Comparison of ENCODE assay signal across 8 cellular contexts in genomic region chr6:71420693-71421328, GRCh38.
DNase-seq lines count a peak whose midpoint lies in the region; ATAC-seq and TF ChIP-seq lines count a peak whose summit lies in the region.

No MANE protein-coding gene starts in this region.

- H3K36me3 Mint-ChIP-seq in MCF 10A (ENCODE audit: insufficient read depth, unreplicated experiment) = peaks cover under 1% of the 10 kb centered on the region
- peaks cover 6% of the 10 kb centered on the region for H3K36me3 Mint-ChIP-seq in progenitor cell of endocrine pancreas (ENCODE audit: insufficient read depth)

- no peaks in the 10 kb centered on the region for H3K9me3 Mint-ChIP-seq in MCF 10A (ENCODE audit: unreplicated experiment)
- no peaks in the 10 kb centered on the region for H3K9me3 Mint-ChIP-seq in progenitor cell of endocrine pancreas (ENCODE audit: low read depth)

- no peak for TF ChIP-seq CTCF in MCF 10A (IDR thresholded peaks at IDR 0.05; ENCODE audit: unreplicated experiment)
- no peak for TF ChIP-seq CTCF in progenitor cell of endocrine pancreas (IDR thresholded peaks at IDR 0.05; ENCODE audit: unreplicated experiment)

- no TSS peak for BruUV-seq in MCF 10A (replicated peaks; lab: Mats Ljungman, UMichigan)

- CTCF ChIA-PET in MCF 10A (lab: Yijun Ruan, JAX) = interaction anchor here (0.9 to 1.4 kb wide), 2 partner anchors 81 to 111 kb away, joined by 3 read pairs; no protein-coding TSS in a partner anchor

- peak; percentile 99 for ATAC-seq in HG02938 (IDR thresholded peaks at IDR 0.05; ENCODE audit: unreplicated experiment)

- POLR2A ChIA-PET in MCF 10A (lab: Yijun Ruan, JAX) = interaction anchor here (0.6 to 2.3 kb wide), 14 partner anchors 8 to 68 kb away, joined by 3 to 43 read pairs (median 5); no protein-coding TSS in a partner anchor

- H3K27ac Mint-ChIP-seq in MCF 10A (ENCODE audit: low read depth, unreplicated experiment) (peak overlapping the region; percentile 36), progenitor cell of endocrine pancreas (peak overlapping the region; percentile 91)

- DNase-seq in stimulated activated CD4-positive, alpha-beta T cell treated with anti-CD3 and anti-CD28 coated beads, Interleukin-4, amount 100 ng/mL, for 48 hours (ENCODE audit: low read depth in 2 of 2) = peak; percentile 4 to 11
- no peak for DNase-seq in stimulated activated CD4-positive, alpha-beta T cell treated with anti-CD3 and anti-CD28 coated beads, Interleukin-4, amount 100 ng/mL, for 1 hour
- peak; percentile 86 to 94 for DNase-seq in NCI-H524 (lab: John Stamatoyannopoulos, UW)
- peak; percentile 93 for DNase-seq in MCF 10A (ENCODE audit: unreplicated experiment)
- DNase-seq in hypothalamus (lab: John Stamatoyannopoulos, UW) = peak; percentile 67 to 98 (median 95)
- DNase-seq in progenitor cell of endocrine pancreas (ENCODE audit: low spot score, unreplicated experiment) = peak; percentile 87
- no peak for DNase-seq in KG1 (lab: John Stamatoyannopoulos, UW)

- intact Hi-C loops in MCF 10A (cut with micrococcal nuclease) = loop anchor here (1.0 to 2.0 kb wide), 3 partner anchors 35 to 89 kb away; no protein-coding TSS in a partner anchor

- H3K27me3 Mint-ChIP-seq in MCF 10A (ENCODE audit: insufficient read depth, unreplicated experiment) (no peaks in the 10 kb centered on the region), progenitor cell of endocrine pancreas (no peaks in the 10 kb centered on the region)

- peaks cover 12% of the 10 kb centered on the region for H3K4me1 Mint-ChIP-seq in MCF 10A (ENCODE audit: insufficient read depth, unreplicated experiment)
- peaks cover 19% of the 10 kb centered on the region for H3K4me1 Mint-ChIP-seq in progenitor cell of endocrine pancreas (ENCODE audit: low read depth)

- H3K4me3 Mint-ChIP-seq in MCF 10A (ENCODE audit: unreplicated experiment) = peak overlapping the region; percentile 69
- H3K4me3 Mint-ChIP-seq in progenitor cell of endocrine pancreas (ENCODE audit: low read depth) = peak overlapping the region; percentile 74

Comparison
In these comparisons a context has a peak if more than half of its experiments do, and no peak if none do; other contexts are left out.
1. DNase-seq: peak in stimulated activated CD4-positive, alpha-beta T cell treated with anti-CD3 and anti-CD28 coated beads, Interleukin-4, amount 100 ng/mL, for 48 hours (2 of 2), NCI-H524 (2 of 2), MCF 10A (single experiment), hypothalamus (51 of 51) and progenitor cell of endocrine pancreas (single experiment); none in stimulated activated CD4-positive, alpha-beta T cell treated with anti-CD3 and anti-CD28 coated beads, Interleukin-4, amount 100 ng/mL, for 1 hour (single experiment) and KG1 (single experiment).